In the genomic region with DNA sequence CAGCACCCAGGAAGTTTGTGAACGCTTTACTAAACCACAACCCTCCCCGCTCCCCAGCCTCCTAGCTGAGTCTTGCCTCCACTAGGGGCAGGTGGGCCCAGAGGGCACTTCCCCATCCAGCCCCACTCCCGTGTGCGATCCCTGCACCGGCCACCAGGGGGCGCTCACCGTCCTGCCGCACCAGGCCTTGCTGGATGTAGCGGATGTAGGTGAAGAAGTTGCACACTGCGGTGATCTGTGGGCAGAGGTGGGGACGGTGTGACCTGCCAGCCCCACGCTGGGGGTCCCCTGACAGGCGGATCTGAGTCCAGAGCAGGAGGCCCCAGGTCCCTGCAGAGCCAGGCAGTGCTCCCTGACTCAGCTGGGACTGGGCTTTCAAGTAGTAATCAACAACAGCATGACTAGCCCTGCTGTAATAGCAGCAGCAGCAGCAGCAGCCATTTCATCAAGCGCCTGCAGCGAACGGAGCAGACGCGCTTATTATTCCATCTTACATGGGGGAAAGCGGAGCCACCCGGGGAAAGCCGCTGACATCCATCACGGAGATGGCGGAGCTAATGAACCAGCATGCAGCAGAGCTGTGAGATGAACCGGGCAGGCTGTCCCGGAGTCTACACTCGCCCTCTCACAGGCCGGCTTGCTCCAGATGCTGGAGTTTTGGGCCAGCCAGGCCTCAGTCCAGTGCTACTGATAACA, we compare ENCODE assay signal across 9 cellular contexts. TPM values are rescaled to one million over a fixed set of nuclear protein-coding genes. Genes with fewer than 3 reads are reported as not detected.
DNase-seq lines count a peak whose midpoint lies in the region; ATAC-seq and TF ChIP-seq lines count a peak whose summit lies in the region.
"Had no signal": no experiment of that assay in that cellular context is flagged by ENCODE, and none has a peak within 500 bp of the region (broad histone marks: within the 10 kb centered on the region; RNA-seq: fewer than 3 reads in every experiment).

No MANE protein-coding gene starts in this region.

- peaks cover 5% of the 10 kb centered on the region for H3K4me1 Mint-ChIP-seq in activated T-helper 2 cell treated with anti-CD3 and anti-CD28 coated beads, Interferon-gamma antibody, Interleukin-2, Interleukin-4, amounts not matched to agents 10 μg/mL and 5 μg/mL and 100 μg/mL, durations not matched to agents 14 hours and 24 hours and 36 hours (ENCODE audit: low read depth)

- H3K36me3 Mint-ChIP-seq in activated T-helper 2 cell treated with anti-CD3 and anti-CD28 coated beads, Interferon-gamma antibody, Interleukin-2, Interleukin-4, amounts not matched to agents 10 μg/mL and 5 μg/mL and 100 μg/mL, durations not matched to agents 14 hours and 24 hours and 36 hours (ENCODE audit: low read depth): no peaks in the 10 kb centered on the region

- H3K27me3 ChIP-seq in MG63 (no peaks in the 10 kb centered on the region), osteoblast (ENCODE audit: insufficient read depth, low read length) (no peaks in the 10 kb centered on the region), thoracic aorta (replicated peaks; ENCODE audit: insufficient read depth) (no peaks in the 10 kb centered on the region)

- H3K4me1 ChIP-seq in osteoblast (ENCODE audit: insufficient read depth, low read length): no peaks in the 10 kb centered on the region
- peaks cover 0 to 4% of the 10 kb centered on the region in 2 donors for H3K4me1 ChIP-seq in thoracic aorta (ENCODE audit: control insufficient read depth in 1 of 2, low read depth in 2 of 2)

- no peaks in the 10 kb centered on the region for H4K20me1 ChIP-seq in osteoblast (ENCODE audit: insufficient read depth, low read length)

- TF ChIP-seq CTCF in fibroblast of villous mesenchyme (IDR thresholded peaks at IDR 0.05; ENCODE audit: insufficient read depth, low read depth, low read length) (peak; percentile 98), osteoblast (IDR thresholded peaks at IDR 0.05; ENCODE audit: extremely low read depth, low read depth, low read length) (peak; percentile 95), thoracic aorta (IDR thresholded peaks at IDR 0.05) (peak; percentile 100)

- no peak overlapping the region for H3K4me2 ChIP-seq in osteoblast (ENCODE audit: insufficient read depth, low read length)

- no peak overlapping the region for H3K4me3 Mint-ChIP-seq in activated T-helper 2 cell treated with anti-CD3 and anti-CD28 coated beads, Interferon-gamma antibody, Interleukin-2, Interleukin-4, amounts not matched to agents 10 μg/mL and 5 μg/mL and 100 μg/mL, durations not matched to agents 14 hours and 24 hours and 36 hours (ENCODE audit: low read depth)

- H3K4me3 ChIP-seq in MG63 (no peak overlapping the region), fibroblast of villous mesenchyme (ENCODE audit: low read depth, low read length) (no peak overlapping the region), osteoblast (ENCODE audit: insufficient read depth, low read length) (no peak overlapping the region), thoracic aorta (no peak overlapping the region)

- H3K9me3 ChIP-seq in MG63 (no peaks in the 10 kb centered on the region), osteoblast (ENCODE audit: low read depth, low read length) (no peaks in the 10 kb centered on the region), thoracic aorta (no peaks in the 10 kb centered on the region)

- H3K79me2 ChIP-seq in osteoblast (ENCODE audit: insufficient read depth, low read length): no peaks in the 10 kb centered on the region

- peak overlapping the region; percentile 6 for H3K27ac Mint-ChIP-seq in activated T-helper 2 cell treated with anti-CD3 and anti-CD28 coated beads, Interferon-gamma antibody, Interleukin-2, Interleukin-4, amounts not matched to agents 10 μg/mL and 5 μg/mL and 100 μg/mL, durations not matched to agents 14 hours and 24 hours and 36 hours

- DNase-seq in Caki2 (ENCODE audit: low read depth) (peak; percentile 59), MG63 (peak; percentile 68), fibroblast of villous mesenchyme (ENCODE audit: low read depth) (peak; percentile 71), osteoblast (ENCODE audit: insufficient read length, low spot score, missing footprints) (peak; percentile 99), thoracic aorta (ENCODE audit: low spot score) (no peak)
- peak; percentile 88 for DNase-seq in activated T-helper 2 cell treated with anti-CD3 and anti-CD28 coated beads, Interferon-gamma antibody, Interleukin-2, Interleukin-4, amounts not matched to agents 10 μg/mL and 5 μg/mL and 100 μg/mL, durations not matched to agents 14 hours and 24 hours and 36 hours (ENCODE audit: low spot score)

- peak overlapping the region; percentile 88 for H2AFZ ChIP-seq in osteoblast (ENCODE audit: low read length)

- peak; percentile 70 for ATAC-seq in GM21576 (IDR thresholded peaks at IDR 0.05; ENCODE audit: unreplicated experiment)
- no peak for ATAC-seq in thoracic aorta (ENCODE audit: insufficient number of reproducible peaks, low FRiP score, low read depth)

- H3K27ac ChIP-seq in osteoblast (ENCODE audit: low read depth, low read length) (no peak overlapping the region), thoracic aorta (no peak overlapping the region)

- no peaks in the 10 kb centered on the region for H3K9me3 Mint-ChIP-seq in activated T-helper 2 cell treated with anti-CD3 and anti-CD28 coated beads, Interferon-gamma antibody, Interleukin-2, Interleukin-4, amounts not matched to agents 10 μg/mL and 5 μg/mL and 100 μg/mL, durations not matched to agents 14 hours and 24 hours and 36 hours

- in situ Hi-C loops in Caki2 (cut with HindIII; ENCODE audit: low pct_unique_long_range_greater_than_20kb, low sequenced_read_pairs): no loop called here

- TF ChIP-seq POLR2A in Raji (IDR thresholded peaks at IDR 0.05; ENCODE audit: insufficient read depth, low read depth, low read length): 0 out of 2 replicates have a peak, but pooled peaks have one; percentile 26

- H3K36me3 ChIP-seq in MG63: no peaks in the 10 kb centered on the region
- H3K36me3 ChIP-seq in osteoblast (ENCODE audit: insufficient read depth, low read length): no peaks in the 10 kb centered on the region
- H3K36me3 ChIP-seq in thoracic aorta: peaks cover 7% of the 10 kb centered on the region

- intact Hi-C loops in activated T-helper 2 cell treated with anti-CD3 and anti-CD28 coated beads, Interferon-gamma antibody, Interleukin-2, Interleukin-4, amounts not matched to agents 10 μg/mL and 5 μg/mL and 100 μg/mL, durations not matched to agents 14 hours and 24 hours and 36 hours (cut with micrococcal nuclease): loop anchor here (1.0 kb wide), 1 partner anchor 48 kb away; no protein-coding TSS in a partner anchor

- H3K27me3 Mint-ChIP-seq in activated T-helper 2 cell treated with anti-CD3 and anti-CD28 coated beads, Interferon-gamma antibody, Interleukin-2, Interleukin-4, amounts not matched to agents 10 μg/mL and 5 μg/mL and 100 μg/mL, durations not matched to agents 14 hours and 24 hours and 36 hours (ENCODE audit: low read depth): peaks cover 2% of the 10 kb centered on the region

RNA-seq across cellular contexts. Expression of a gene that starts 7.9 kb away (rescaled TPM):
- 86.2 and 95.6 TPM in 2 replicates for total RNA-seq in Caki2 (2014; rRNA removed; shearing (Covaris generic); ENCODE audit: low replicate concordance)
- total RNA-seq in MG63 (2014; rRNA removed; shearing (Covaris generic); ENCODE audit: low replicate concordance): 32.7 and 59.7 TPM in 2 replicates
- total RNA-seq in activated T-helper 2 cell treated with anti-CD3 and anti-CD28 coated beads, Interferon-gamma antibody, Interleukin-2, Interleukin-4, amounts not matched to agents 10 μg/mL and 5 μg/mL and 100 μg/mL, durations not matched to agents 14 hours and 24 hours and 36 hours: 22.1 and 24.1 TPM in 2 replicates
- total RNA-seq in fibroblast of villous mesenchyme (94.7 and 126 TPM in 2 replicates), osteoblast (127 and 144 TPM in 2 replicates), thoracic aorta (100 to 1,000 TPM; 368 to 393 TPM)

RNA-seq across cellular contexts. Expression of a gene that starts 18.1 kb away (rescaled TPM):
- total RNA-seq in Caki2 (2014; rRNA removed; shearing (Covaris generic); ENCODE audit: low replicate concordance): 7.5 and 9.6 TPM in 2 replicates
- total RNA-seq in MG63 (2014; rRNA removed; shearing (Covaris generic); ENCODE audit: low replicate concordance): 2.8 and 3.0 TPM in 2 replicates
- total RNA-seq in activated T-helper 2 cell treated with anti-CD3 and anti-CD28 coated beads, Interferon-gamma antibody, Interleukin-2, Interleukin-4, amounts not matched to agents 10 μg/mL and 5 μg/mL and 100 μg/mL, durations not matched to agents 14 hours and 24 hours and 36 hours: 0.09 TPM in 1 of 2 replicates, not detected in the other
- total RNA-seq in fibroblast of villous mesenchyme: 6.9 and 10.6 TPM in 2 replicates
- 15.9 and 20.3 TPM in 2 replicates for total RNA-seq in osteoblast
- total RNA-seq in thoracic aorta: 10 to 100 TPM; 20.8 to 45.4 TPM
- total RNA-seq: T-helper 2 cell treated with Interferon-gamma antibody and Interleukin-4, amounts not matched to agents 100 ng/mL and 5 ng/mL, for 36 hours had no signal

RNA-seq across cellular contexts. Expression of a gene that starts 50.9 kb away (rescaled TPM):
- total RNA-seq in Caki2 (2014; rRNA removed; shearing (Covaris generic); ENCODE audit: low replicate concordance): not detected in 2 replicates
- total RNA-seq in MG63 (2014; rRNA removed; shearing (Covaris generic); ENCODE audit: low replicate concordance): not detected in 2 replicates
- total RNA-seq in activated T-helper 2 cell treated with anti-CD3 and anti-CD28 coated beads, Interferon-gamma antibody, Interleukin-2, Interleukin-4, amounts not matched to agents 10 μg/mL and 5 μg/mL and 100 μg/mL, durations not matched to agents 14 hours and 24 hours and 36 hours: 0.09 TPM in 1 of 2 replicates, not detected in the other
- total RNA-seq in fibroblast of villous mesenchyme (3.0 and 3.2 TPM in 2 replicates), osteoblast (5.6 and 8.0 TPM in 2 replicates), thoracic aorta (1 to 10 TPM; 4.7 to 8.0 TPM)
- total RNA-seq: T-helper 2 cell treated with Interferon-gamma antibody and Interleukin-4, amounts not matched to agents 100 ng/mL and 5 ng/mL, for 36 hours had no signal
